In genomic region chr2:204713211-204713610, GRCh38 we compare ENCODE assay signal across 9 cellular contexts.
"Had no signal": no experiment of that assay in that cellular context is flagged by ENCODE, and none has a peak within 500 bp of the region (broad histone marks: within the 10 kb centered on the region; RNA-seq: fewer than 3 reads in every experiment).

No MANE protein-coding gene starts in this region.

- H3K4me1 ChIP-seq: HAP-1 had no signal

- H3K36me3 ChIP-seq: HAP-1 had no signal

- H3K27ac Mint-ChIP-seq: GM23338, H9, HFFc6 had no signal

- H3K9me3 ChIP-seq: HAP-1 had no signal

- H3K4me1 Mint-ChIP-seq: GM23338, H9 had no signal

- DNase-seq: GM23248, GOT3, H7, H9, HCEC 1CT, HFFc6 had no signal

- H3K4me3 Mint-ChIP-seq: GM23338, H9, HFFc6 had no signal

- ATAC-seq: GM23338, HCT116 had no signal

- H3K4me3 ChIP-seq: GM23248, GM23338, HAP-1 had no signal

- H3K9me3 Mint-ChIP-seq: GM23338, H9, HFFc6 had no signal
